In genomic region chr5:124274949-124275348, GRCh38 we compare ENCODE assay signal across 23 cellular contexts.
DNase-seq lines count a peak whose midpoint lies in the region; ATAC-seq, FAIRE-seq and TF ChIP-seq lines count a peak whose summit lies in the region.
"Had no signal": no experiment of that assay in that cellular context is flagged by ENCODE, and none has a peak within 500 bp of the region (broad histone marks: within the 10 kb centered on the region; RNA-seq: fewer than 3 reads in every experiment).

No MANE protein-coding gene starts in this region.

- H3K4me3 ChIP-seq in A549 (no peak overlapping the region), brain microvascular endothelial cell (ENCODE audit: low read depth, low read length) (no peak overlapping the region), kidney epithelial cell (ENCODE audit: low read depth, low read length) (no peak overlapping the region)
- H3K4me3 ChIP-seq: heart right ventricle, lung, right atrium auricular region had no signal

- intact Hi-C loops in posterior cingulate gyrus (cut with DNase I), result no loop called here

- TF ChIP-seq EP300 in A549 (IDR thresholded peaks at IDR 0.05), result no peak

- H3K36me3 ChIP-seq in brain microvascular endothelial cell (replicated peaks), result no peaks in the 10 kb centered on the region
- no peaks in the 10 kb centered on the region for H3K36me3 ChIP-seq in kidney epithelial cell (ENCODE audit: control insufficient read depth, insufficient read depth, low read length)
- H3K36me3 ChIP-seq: heart right ventricle, right atrium auricular region had no signal

- H3K27me3 ChIP-seq in brain microvascular endothelial cell (replicated peaks) (no peaks in the 10 kb centered on the region), kidney epithelial cell (ENCODE audit: control insufficient read depth, insufficient read depth, low read length) (no peaks in the 10 kb centered on the region)
- H3K27me3 ChIP-seq: heart right ventricle, right atrium auricular region had no signal

- H3K4me1 ChIP-seq in A549, result 0 out of 3 replicates have a peak, but pooled peaks cover 9% of the 10 kb centered on the region

- POLR2A ChIA-PET in A549 (lab: Yijun Ruan, JAX), result no interaction called here

- TF ChIP-seq POLR2A in A549 (IDR thresholded peaks at IDR 0.05; ENCODE audit: low read length), result no peak

- DNase-seq in A549 (ENCODE audit: low read depth in 1 of 2, low spot score in 1 of 2) (peak in 1 of 2 experiments; percentile 23), HS-5 (ENCODE audit: low read depth) (peak; percentile 29), brain microvascular endothelial cell (peak; percentile 27), kidney epithelial cell (ENCODE audit: low read depth) (peak; percentile 37), NCI-H1694 (lab: John Stamatoyannopoulos, UW) (no peak), posterior cingulate gyrus (no peak)
- DNase-seq in stimulated activated CD4-positive, alpha-beta T cell treated with anti-CD3 and anti-CD28 coated beads, Interleukin-2, amount 100 ng/mL, for 48 hours, result no peak
- DNase-seq: activated CD4-positive, alpha-beta T cell treated with anti-CD3 and anti-CD28 coated beads for 4 hours; activated naive CD4-positive, alpha-beta T cell treated with anti-CD3 and anti-CD28 coated beads, Interleukin-2, amount 10 ng/mL, durations not matched to agents 7 days and 5 days; activated T-cell treated with anti-CD3 and anti-CD28 coated beads, Interleukin-2, amount 50 U/mL, for 72 hours; aorta; CD4-positive, alpha-beta T cell; heart right ventricle; immature natural killer cell; Karpas-422; naive thymus-derived CD4-positive, alpha-beta T cell; T-helper 1 cell had no signal

- TF ChIP-seq RAD21 in A549 (conservative IDR thresholded peaks at IDR 0.05 in 1 of 2, IDR thresholded peaks at IDR 0.05 in 1 of 2), result no peak

- CTCF ChIA-PET in A549 (lab: Yijun Ruan, JAX), result no interaction called here

- H3K9me3 ChIP-seq in A549, result no peaks in the 10 kb centered on the region
- H3K9me3 ChIP-seq: heart right ventricle, right atrium auricular region had no signal

- WGBS in A549 (ENCODE audit: missing lambda C conversion rate), result 10% methylated on average over 2 of the region's 2 CpGs

- ATAC-seq in A549 (no peak; a peak in 1 of 6 replicates), GM18867 (IDR thresholded peaks at IDR 0.05; ENCODE audit: unreplicated experiment) (no peak)
- ATAC-seq: activated T-cell treated with anti-CD3 and anti-CD28 coated beads, Interleukin-2, amount 50 U/mL, for 72 hours; heart right ventricle; naive thymus-derived CD4-positive, alpha-beta T cell; Right ventricle myocardium inferior had no signal

- 0 out of 3 replicates have a peak overlapping the region, but pooled peaks have one; percentile 16 for H3K4me2 ChIP-seq in A549

- TF ChIP-seq CTCF in A549 (IDR thresholded peaks at IDR 0.05) (no peak), brain microvascular endothelial cell (IDR thresholded peaks at IDR 0.05; ENCODE audit: low read depth, low read length, missing control alignments) (no peak), kidney epithelial cell (IDR thresholded peaks at IDR 0.05; ENCODE audit: insufficient read depth, low read length, poor library complexity, severe bottlenecking) (no peak)

- no peak for FAIRE-seq in A549 (lab: Jason Lieb, UNC)
- FAIRE-seq: GM12891, H1 had no signal

- in situ Hi-C loops in brain microvascular endothelial cell (cut with HindIII; ENCODE audit: low pct_ligation_motif_present, low sequenced_read_pairs), result no loop called here

- H3K27ac ChIP-seq in A549, result peak overlapping the region; percentile 39 to 43; a peak in 2 of 6 replicates
- H3K27ac ChIP-seq in brain microvascular endothelial cell, result no peak overlapping the region
- H3K27ac ChIP-seq: heart right ventricle, right atrium auricular region had no signal

TF ChIP-seq in A549, 52 proteins besides CTCF, POLR2A, EP300 and RAD21:
- TF ChIP-seq JUNB (IDR thresholded peaks at IDR 0.05) (no peak), SREBF2 (IDR thresholded peaks at IDR 0.05) (no peak), EHF (CRISPR knock-in tag; IDR thresholded peaks at IDR 0.05) (no peak), FOXS1 (CRISPR knock-in tag; IDR thresholded peaks at IDR 0.05) (no peak), NPAS2 (CRISPR knock-in tag; IDR thresholded peaks at IDR 0.05; ENCODE audit: borderline replicate concordance) (no peak), PHF8 (IDR thresholded peaks at IDR 0.05; ENCODE audit: borderline replicate concordance, low read depth) (no peak), ZFP36 (IDR thresholded peaks at IDR 0.05; ENCODE audit: borderline replicate concordance, partially characterized antibody) (no peak), JUN (IDR thresholded peaks at IDR 0.05) (no peak), PBX3 (IDR thresholded peaks at IDR 0.05) (no peak), NR3C1 (IDR thresholded peaks at IDR 0.05) (no peak), KDM1A (IDR thresholded peaks at IDR 0.05; ENCODE audit: low read depth) (no peak), ELK1 (IDR thresholded peaks at IDR 0.05; ENCODE audit: low read depth, low read length) (no peak), BHLHE40 (IDR thresholded peaks at IDR 0.05; ENCODE audit: low read depth, low read length) (no peak), TP53 (CRISPR knock-in tag; IDR thresholded peaks at IDR 0.05) (no peak), MAZ (IDR thresholded peaks at IDR 0.05; ENCODE audit: borderline replicate concordance, low read depth, low read length) (no peak), POLR2AphosphoS2 (conservative IDR thresholded peaks at IDR 0.05; ENCODE audit: low read length) (no peak), NFE2L2 (conservative IDR thresholded peaks at IDR 0.05; ENCODE audit: low read length) (no peak), ATOH8 (CRISPR knock-in tag; IDR thresholded peaks at IDR 0.05; ENCODE audit: low read depth) (no peak)

Comparison
In these comparisons a context has a peak if more than half of its experiments do, and no peak if none do; other contexts are left out.
1. DNase-seq: peak in HS-5 (single experiment), brain microvascular endothelial cell (single experiment) and kidney epithelial cell (single experiment); none in NCI-H1694 (single experiment), stimulated activated CD4-positive, alpha-beta T cell treated with anti-CD3 and anti-CD28 coated beads, Interleukin-2, amount 100 ng/mL, for 48 hours (0 of 2) and posterior cingulate gyrus (0 of 10).